ENCODE assay signal across 18 cellular contexts in the genomic region with DNA sequence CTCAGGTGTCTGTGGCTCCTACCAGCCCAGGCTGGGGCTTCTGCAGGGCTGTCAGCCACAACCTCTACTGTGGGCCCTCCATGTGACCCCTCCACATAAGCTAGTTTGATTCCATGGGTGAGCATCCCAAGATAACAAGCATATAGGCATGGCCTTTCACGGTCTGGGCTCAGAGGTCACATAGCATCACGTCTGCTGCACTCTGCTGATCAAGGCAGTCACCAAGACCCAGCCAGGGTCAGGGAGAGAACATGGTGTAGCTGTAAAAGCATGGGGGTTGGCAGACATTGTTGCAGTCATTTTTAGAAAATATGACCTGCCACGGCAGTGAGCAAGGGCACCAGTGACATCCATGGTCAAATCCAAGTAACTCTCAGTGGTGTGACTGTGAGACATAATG.
DNase-seq lines count a peak whose midpoint lies in the region; ATAC-seq, FAIRE-seq and TF ChIP-seq lines count a peak whose summit lies in the region.
"Had no signal": no experiment of that assay in that cellular context is flagged by ENCODE, and none has a peak within 500 bp of the region (broad histone marks: within the 10 kb centered on the region; RNA-seq: fewer than 3 reads in every experiment).

No MANE protein-coding gene starts in this region.

- intact Hi-C loops in K562 (cut with micrococcal nuclease) (no loop called here), gastrocnemius medialis (cut with DNase I; ENCODE audit: low total_unique reads) (no loop called here)

- H3K36me3 ChIP-seq in KMS-11 (ENCODE audit: insufficient read depth): no peaks in the 10 kb centered on the region
- H3K36me3 ChIP-seq in K562 (ENCODE audit: control insufficient read depth, insufficient read depth, low read length): peaks cover 57% of the 10 kb centered on the region
- H3K36me3 ChIP-seq in gastrocnemius medialis: no peaks in the 10 kb centered on the region

- H3K4me1 ChIP-seq in KMS-11 (ENCODE audit: low read depth, poor library complexity, severe bottlenecking) (peaks cover 51% of the 10 kb centered on the region), K562 (replicated peaks in 1 of 2; ENCODE audit: control insufficient read depth in 2 of 2, insufficient read depth in 2 of 2, low read length in 2 of 2) (peaks cover 12 to 43% of the 10 kb centered on the region in 2 experiments; a peak in 4 of 5 replicates), gastrocnemius medialis (peaks cover 5 to 52% of the 10 kb centered on the region in 2 donors), foreskin keratinocyte (no peaks in the 10 kb centered on the region)
- H3K4me1 ChIP-seq: A549, Caco-2 had no signal

- no peak for TF ChIP-seq CTCF in KMS-11 (conservative IDR thresholded peaks at IDR 0.05; ENCODE audit: low read depth, low read length)
- TF ChIP-seq CTCF in K562 (IDR thresholded peaks at IDR 0.05 in 2 of 3, conservative IDR thresholded peaks at IDR 0.05 in 1 of 3; ENCODE audit: insufficient read depth in 2 of 3, low read depth in 1 of 3, low read length in 3 of 3): no peak
- no peak for TF ChIP-seq CTCF in nephron progenitor cell (IDR thresholded peaks at IDR 0.05)
- no peak for TF ChIP-seq CTCF in gastrocnemius medialis (IDR thresholded peaks at IDR 0.05 in 4 of 5, conservative IDR thresholded peaks at IDR 0.05 in 1 of 5)
- TF ChIP-seq CTCF in foreskin keratinocyte (conservative IDR thresholded peaks at IDR 0.05): no peak

- WGBS in K562 (ENCODE audit: insufficient coverage, low coverage, missing lambda C conversion rate): 40% methylated on average over 3 of the region's 3 CpGs

- H3K79me2 ChIP-seq in KMS-11 (ENCODE audit: insufficient read depth, low read depth): no peaks in the 10 kb centered on the region
- H3K79me2 ChIP-seq in K562 (ENCODE audit: control insufficient read depth, insufficient read depth, low read length): peaks cover 98% of the 10 kb centered on the region

- H3K27me3 ChIP-seq in KMS-11 (ENCODE audit: insufficient read depth, low read depth) (no peaks in the 10 kb centered on the region), K562 (ENCODE audit: control insufficient read depth in 2 of 2, insufficient read depth in 2 of 2, low read length in 2 of 2) (no peaks in the 10 kb centered on the region), gastrocnemius medialis (no peaks in the 10 kb centered on the region), foreskin keratinocyte (no peaks in the 10 kb centered on the region)

- FAIRE-seq in K562 (lab: Jason Lieb, UNC): no peak
- FAIRE-seq: D721Med, GM12891, H1, HepG2 had no signal

- H3K9ac ChIP-seq in KMS-11 (no peak overlapping the region), K562 (ENCODE audit: insufficient read depth in 1 of 2, low read depth in 2 of 2, low read length in 2 of 2) (no peak overlapping the region)

- POLR2A ChIA-PET in K562 (lab: Yijun Ruan, JAX): interaction anchor here (1.0 to 1.8 kb wide), 2 partner anchors 10 to 93 kb away, joined by 6 to 10 read pairs; no protein-coding TSS in a partner anchor

- in situ Hi-C loops in K562 (cut with MboI) (no loop called here), gastrocnemius medialis (cut with MboI; ENCODE audit: low sequenced_read_pairs in 4 of 4) (no loop called here)

- H2AFZ ChIP-seq in KMS-11 (ENCODE audit: low read depth): no peak overlapping the region; the same call in 1 of the 2 replicates
- no peak overlapping the region for H2AFZ ChIP-seq in K562 (ENCODE audit: low read depth, low read length)

- peaks cover 4% of the 10 kb centered on the region for H3K27me3 Mint-ChIP-seq in nephron progenitor cell (ENCODE audit: low read depth, poor library complexity)
- H3K27me3 Mint-ChIP-seq: IgD-negative memory B cell had no signal

- H4K20me1 ChIP-seq in KMS-11 (ENCODE audit: insufficient read depth) (no peaks in the 10 kb centered on the region), K562 (replicated peaks; ENCODE audit: control insufficient read depth, insufficient read depth, low read length) (peaks cover 59% of the 10 kb centered on the region)

- TF ChIP-seq EP300 in K562 (IDR thresholded peaks at IDR 0.05; ENCODE audit: low read length): no peak

- H3K4me2 ChIP-seq in KMS-11 (peak overlapping the region; percentile 65; the same call in 1 of the 2 replicates), K562 (ENCODE audit: insufficient read depth, low read length) (peak overlapping the region; percentile 7; the same call in 1 of the 2 replicates)
- H3K4me2 ChIP-seq: A549 had no signal

- no peak for DNase-seq in K562 (ENCODE audit: extremely low read depth in 1 of 4, low spot score in 3 of 4)
- DNase-seq in nephron progenitor cell: peak; percentile 23
- DNase-seq in gastrocnemius medialis: peak; percentile 63 to 76
- DNase-seq in foreskin keratinocyte: no peak
- DNase-seq in GM19238 (ENCODE audit: insufficient read length, low spot score): no peak
- no peak for DNase-seq in stimulated activated naive CD8-positive, alpha-beta T cell treated with anti-CD3 and anti-CD28 coated beads, Interleukin-15, Interleukin-2, amounts not matched to agents 100 U/mL and 50 U/mL, for 24 hours
- DNase-seq: AML-193; Caco-2; CD4-positive, alpha-beta T cell; H9 had no signal

- no peak for TF ChIP-seq POLR2A in K562 (conservative IDR thresholded peaks at IDR 0.05)
- TF ChIP-seq POLR2A in gastrocnemius medialis (IDR thresholded peaks at IDR 0.05): no peak

- H3K4me3 Mint-ChIP-seq in nephron progenitor cell: no peak overlapping the region
- H3K4me3 Mint-ChIP-seq: CD4-positive, alpha-beta T cell; H9; IgD-negative memory B cell had no signal

- peaks cover 19% of the 10 kb centered on the region for H3K9me1 ChIP-seq in K562 (ENCODE audit: control insufficient read depth, insufficient read depth, low read length)

- BruUV-seq in K562 (replicated peaks; lab: Mats Ljungman, UMichigan): no TSS peak

- ATAC-seq in K562 (peak; percentile 8), gastrocnemius medialis (peak; percentile 67 to 71), foreskin keratinocyte (no peak)
- no peak for ATAC-seq in stimulated activated naive CD8-positive, alpha-beta T cell treated with anti-CD3 and anti-CD28 coated beads, Interleukin-15, Interleukin-2, amounts not matched to agents 100 U/mL and 50 U/mL, for 24 hours
- ATAC-seq: A549, HepG2 had no signal

- no peaks in the 10 kb centered on the region for H3K9me3 Mint-ChIP-seq in nephron progenitor cell
- H3K9me3 Mint-ChIP-seq: CD4-positive, alpha-beta T cell; H9 had no signal

- H3K9me3 ChIP-seq in K562 (replicated peaks; ENCODE audit: control insufficient read depth, insufficient read depth, low read depth, low read length) (no peaks in the 10 kb centered on the region), gastrocnemius medialis (no peaks in the 10 kb centered on the region)
- H3K9me3 ChIP-seq: A549, Caco-2 had no signal

- H3K4me1 Mint-ChIP-seq in nephron progenitor cell: peaks cover 31% of the 10 kb centered on the region
- H3K4me1 Mint-ChIP-seq: IgD-negative memory B cell had no signal

- H3K27ac ChIP-seq in KMS-11: peak overlapping the region; percentile 82; the same call in 1 of the 2 replicates
- H3K27ac ChIP-seq in K562 (ENCODE audit: extremely low read depth, low read depth, low read length): no peak overlapping the region; the same call in 2 of the 3 replicates
- peak overlapping the region; percentile 77 to 89 (median 82) for H3K27ac ChIP-seq in gastrocnemius medialis
- H3K27ac ChIP-seq in foreskin keratinocyte: no peak overlapping the region
- H3K27ac ChIP-seq: A549, C4-2B had no signal

- no peak for TF ChIP-seq RAD21 in K562 (CRISPR knock-in tag; conservative IDR thresholded peaks at IDR 0.05 in 1 of 2, IDR thresholded peaks at IDR 0.05 in 1 of 2)

- H3K27ac Mint-ChIP-seq in nephron progenitor cell: no peak overlapping the region
- H3K27ac Mint-ChIP-seq: CD4-positive, alpha-beta T cell; IgD-negative memory B cell had no signal

- no peak overlapping the region for H3K4me3 ChIP-seq in KMS-11 (IDR thresholded peaks at IDR 0.05; ENCODE audit: insufficient read depth, low read depth, low read length)
- H3K4me3 ChIP-seq in K562: no peak overlapping the region
- H3K4me3 ChIP-seq in gastrocnemius medialis: no peak overlapping the region
- H3K4me3 ChIP-seq: A549 had no signal

- H3K36me3 Mint-ChIP-seq in nephron progenitor cell (ENCODE audit: low read depth): no peaks in the 10 kb centered on the region
- H3K36me3 Mint-ChIP-seq: IgD-negative memory B cell had no signal

- CTCF ChIA-PET in K562 (lab: Yijun Ruan, JAX; ENCODE audit: low intra/inter-chr PET ratio): no interaction called here

TF ChIP-seq in K562, 482 proteins besides CTCF, POLR2A, EP300 and RAD21:
- TF ChIP-seq TEAD4 (IDR thresholded peaks at IDR 0.05; ENCODE audit: low read length): no peak
- no peak for TF ChIP-seq TEAD4 (CRISPR knock-in tag; IDR thresholded peaks at IDR 0.05; ENCODE audit: borderline replicate concordance)
- TF ChIP-seq HMG20B (CRISPR knock-in tag; IDR thresholded peaks at IDR 0.05): no peak
- TF ChIP-seq PHB2 (IDR thresholded peaks at IDR 0.05; ENCODE audit: low read depth): no peak
- TF ChIP-seq NFRKB (IDR thresholded peaks at IDR 0.05; ENCODE audit: low read depth): no peak
- no peak for TF ChIP-seq RBM17 (IDR thresholded peaks at IDR 0.05; ENCODE audit: borderline replicate concordance, low read depth, low read length)
- no peak for TF ChIP-seq CCAR2 (IDR thresholded peaks at IDR 0.05; ENCODE audit: low read depth, low read length)
- no peak for TF ChIP-seq MYC (IDR thresholded peaks at IDR 0.05; ENCODE audit: low read depth, low read length)
- TF ChIP-seq MYC (CRISPR knock-in tag; IDR thresholded peaks at IDR 0.05; ENCODE audit: borderline replicate concordance, low read depth): no peak

Comparison
In these comparisons a context has a peak if more than half of its experiments do, and no peak if none do; other contexts are left out.
1. H3K27ac ChIP-seq: peak in KMS-11 (single experiment) and gastrocnemius medialis (4 of 4); none in K562 (single experiment) and foreskin keratinocyte (single experiment).
2. ATAC-seq: peak in K562 (single experiment) and gastrocnemius medialis (2 of 2); none in foreskin keratinocyte (single experiment) and stimulated activated naive CD8-positive, alpha-beta T cell treated with anti-CD3 and anti-CD28 coated beads, Interleukin-15, Interleukin-2, amounts not matched to agents 100 U/mL and 50 U/mL, for 24 hours (single experiment).
3. DNase-seq: peak in nephron progenitor cell (single experiment) and gastrocnemius medialis (2 of 2); none in K562 (0 of 4), foreskin keratinocyte (0 of 2), GM19238 (single experiment) and stimulated activated naive CD8-positive, alpha-beta T cell treated with anti-CD3 and anti-CD28 coated beads, Interleukin-15, Interleukin-2, amounts not matched to agents 100 U/mL and 50 U/mL, for 24 hours (single experiment).